Comparison of ENCODE assay signal across 9 cellular contexts in genomic region chr13:27830010-27830409, GRCh38. TPM values are rescaled to one million over a fixed set of nuclear protein-coding genes. Genes with fewer than 3 reads are reported as not detected.
DNase-seq lines count a peak whose midpoint lies in the region; ATAC-seq, FAIRE-seq and TF ChIP-seq lines count a peak whose summit lies in the region.
"Had no signal": no experiment of that assay in that cellular context is flagged by ENCODE, and none has a peak within 500 bp of the region (broad histone marks: within the 10 kb centered on the region; RNA-seq: fewer than 3 reads in every experiment).

No MANE protein-coding gene starts in this region.

- H3K4me3 ChIP-seq in bronchial epithelial cell (ENCODE audit: low read depth, low read length) (no peak overlapping the region), HepG2 (replicated peaks in 1 of 3; ENCODE audit: insufficient read depth in 1 of 3, low read depth in 2 of 3, low read length in 3 of 3) (peak overlapping the region in 1 of 3 experiments; percentile 48; a peak in 2 of 6 replicates)

- peaks cover 45% of the 10 kb centered on the region for H3K27me3 Mint-ChIP-seq in activated B cell treated with CpG ODN at 0.5 μM for 24 hours

- H3K9me3 Mint-ChIP-seq in activated B cell treated with CpG ODN at 0.5 μM for 24 hours, result no peaks in the 10 kb centered on the region

- H3K4me2 ChIP-seq in HepG2 (ENCODE audit: low read depth, low read length), result peak overlapping the region; percentile 71; the same call in 1 of the 2 replicates

- WGBS in HepG2 (ENCODE audit: low lambda C conversion rate), result 37% methylated on average over 2 of the region's 25 CpGs

- BruUV-seq in HepG2 (replicated peaks; lab: Mats Ljungman, UMichigan), result no TSS peak

- H3K36me3 Mint-ChIP-seq in activated B cell treated with CpG ODN at 0.5 μM for 24 hours (ENCODE audit: low read depth), result no peaks in the 10 kb centered on the region

- peak; percentile 94 for TF ChIP-seq RAD21 in HepG2 (CRISPR knock-in tag; IDR thresholded peaks at IDR 0.05)

- no peaks in the 10 kb centered on the region for H3K9me3 ChIP-seq in HepG2 (ENCODE audit: low read length)

- ATAC-seq in GM18861 (IDR thresholded peaks at IDR 0.05; ENCODE audit: unreplicated experiment), result peak; percentile 60
- ATAC-seq in activated B cell treated with CpG ODN at 0.5 μM for 24 hours (ENCODE audit: low read depth), result peak; percentile 93
- peak; percentile 93 for ATAC-seq in HepG2
- no peak for ATAC-seq in HG03280 (IDR thresholded peaks at IDR 0.05; ENCODE audit: unreplicated experiment)

- no peaks in the 10 kb centered on the region for H3K36me3 ChIP-seq in bronchial epithelial cell (ENCODE audit: control insufficient read depth, insufficient read depth, low read length)
- H3K36me3 ChIP-seq in HepG2 (replicated peaks in 1 of 2; ENCODE audit: control insufficient read depth in 1 of 2, insufficient read depth in 2 of 2, low read length in 2 of 2), result no peaks in the 10 kb centered on the region

- no peak overlapping the region for H3K27ac Mint-ChIP-seq in activated B cell treated with CpG ODN at 0.5 μM for 24 hours

- CTCF ChIA-PET in activated B cell treated with CpG ODN at 0.5 μM for 24 hours (lab: Charles Lee), result interaction anchor here (0.6 to 8.3 kb wide), 26 partner anchors 8 to 1013 kb away, joined by 3 to 230 read pairs (median 4); no protein-coding TSS in a partner anchor
- CTCF ChIA-PET in HepG2 (lab: Yijun Ruan, JAX; ENCODE audit: low intra/inter-chr PET ratio, low total read pairs), result interaction anchor here (1.1 to 2.6 kb wide), 2 partner anchors 123 to 154 kb away, joined by 4 to 33 read pairs; no protein-coding TSS in a partner anchor

- POLR2A ChIA-PET in activated B cell treated with CpG ODN at 0.5 μM for 24 hours (lab: Charles Lee), result no interaction called here
- POLR2A ChIA-PET in HepG2 (lab: Yijun Ruan, JAX), result interaction anchor here (1.0 to 1.2 kb wide), 2 partner anchors 154 to 457 kb away, joined by 3 to 5 read pairs; no protein-coding TSS in a partner anchor

- no peak for TF ChIP-seq POLR2A in HepG2 (IDR thresholded peaks at IDR 0.05; ENCODE audit: insufficient read depth in 1 of 2, low read depth in 2 of 2, low read length in 2 of 2)

- in situ Hi-C loops in HepG2 (cut with HindIII; ENCODE audit: extremely low pct_ligation_motif_present, low pct_unique_long_range_greater_than_20kb), result loop anchor here (5.0 kb wide), 1 partner anchor 152 kb away; no protein-coding TSS in a partner anchor

- peaks cover 6% of the 10 kb centered on the region for H3K4me1 Mint-ChIP-seq in activated B cell treated with CpG ODN at 0.5 μM for 24 hours

- peak; percentile 86 for TF ChIP-seq CTCF in activated B cell treated with CpG ODN at 0.5 μM for 24 hours (IDR thresholded peaks at IDR 0.05)
- TF ChIP-seq CTCF in bronchial epithelial cell (IDR thresholded peaks at IDR 0.05; ENCODE audit: insufficient read depth, low read length, severe bottlenecking), result peak; percentile 98
- peak; percentile 93 for TF ChIP-seq CTCF in HepG2 (CRISPR knock-in tag; IDR thresholded peaks at IDR 0.05)

- H3K4me3 Mint-ChIP-seq in activated B cell treated with CpG ODN at 0.5 μM for 24 hours, result peak overlapping the region; percentile 52

- peak overlapping the region; percentile 42; the same call in 1 of the 2 replicates for H3K9ac ChIP-seq in HepG2 (ENCODE audit: insufficient read depth, low read depth, low read length)

- DNase-seq in 8988T (peak; percentile 66), LHCN-M2 (ENCODE audit: low read depth) (peak; percentile 7), activated B cell treated with CpG ODN at 0.5 μM for 24 hours (peak; percentile 76), bronchial epithelial cell (ENCODE audit: low read depth) (no peak), HepG2 (ENCODE audit: low spot score) (no peak)
- peak; percentile 15 to 55 (median 28) for DNase-seq in stimulated activated CD4-positive, alpha-beta T cell treated with anti-CD3 and anti-CD28 coated beads, TNF-alpha, amount 100 ng/mL, for 48 hours (ENCODE audit: low read depth in 3 of 3)

- peaks cover 15% of the 10 kb centered on the region; the same call in 1 of the 2 replicates for H3K4me1 ChIP-seq in HepG2 (ENCODE audit: insufficient read depth, low read length)

- TF ChIP-seq EP300 in HepG2 (IDR thresholded peaks at IDR 0.05; ENCODE audit: low read depth in 2 of 2, low read length in 2 of 2) (no peak), HepG2 (CRISPR knock-in tag; IDR thresholded peaks at IDR 0.05; ENCODE audit: borderline replicate concordance) (no peak)

- intact Hi-C loops in activated B cell treated with CpG ODN at 0.5 μM for 24 hours (cut with micrococcal nuclease) (loop anchor here (1.0 to 2.0 kb wide), 3 partner anchors 123 to 967 kb away; no protein-coding TSS in a partner anchor), HepG2 (cut with micrococcal nuclease; ENCODE audit: unreplicated experiment) (loop anchor here (1.0 to 5.0 kb wide), 2 partner anchors 154 to 167 kb away; no protein-coding TSS in a partner anchor)

- no peaks in the 10 kb centered on the region for H3K79me2 ChIP-seq in HepG2 (ENCODE audit: insufficient read depth, low read length)

- H4K20me1 ChIP-seq in HepG2 (ENCODE audit: insufficient read depth, low read length), result no peaks in the 10 kb centered on the region

- no peak overlapping the region for H2AFZ ChIP-seq in HepG2 (ENCODE audit: low read length)

- FAIRE-seq in bronchial epithelial cell (lab: Jason Lieb, UNC) (no peak), HepG2 (lab: Jason Lieb, UNC) (no peak)
- FAIRE-seq: islet of Langerhans had no signal

- H3K27me3 ChIP-seq in bronchial epithelial cell (ENCODE audit: control insufficient read depth, insufficient read depth, low read length) (peaks cover 3% of the 10 kb centered on the region), HepG2 (ENCODE audit: control insufficient read depth in 1 of 2, insufficient read depth in 2 of 2, low read length in 2 of 2) (peaks cover 0 to 10% of the 10 kb centered on the region in 2 experiments; a peak in 2 of 5 replicates)

- H3K27ac ChIP-seq in HepG2 (ENCODE audit: extremely low read length, insufficient read depth, low read length), result no peak overlapping the region

TF ChIP-seq in HepG2, 621 proteins besides CTCF, POLR2A, EP300 and RAD21 (continues in another document):
- 0 out of 2 replicates have a peak, but pooled peaks have one; percentile 34 for TF ChIP-seq ZNF33A (CRISPR knock-in tag; IDR thresholded peaks at IDR 0.05; ENCODE audit: borderline replicate concordance)
- peak; percentile 63; the same call in 1 of the 2 replicates for TF ChIP-seq ZNF501 (CRISPR knock-in tag; IDR thresholded peaks at IDR 0.05)
- TF ChIP-seq, protein P1, sequence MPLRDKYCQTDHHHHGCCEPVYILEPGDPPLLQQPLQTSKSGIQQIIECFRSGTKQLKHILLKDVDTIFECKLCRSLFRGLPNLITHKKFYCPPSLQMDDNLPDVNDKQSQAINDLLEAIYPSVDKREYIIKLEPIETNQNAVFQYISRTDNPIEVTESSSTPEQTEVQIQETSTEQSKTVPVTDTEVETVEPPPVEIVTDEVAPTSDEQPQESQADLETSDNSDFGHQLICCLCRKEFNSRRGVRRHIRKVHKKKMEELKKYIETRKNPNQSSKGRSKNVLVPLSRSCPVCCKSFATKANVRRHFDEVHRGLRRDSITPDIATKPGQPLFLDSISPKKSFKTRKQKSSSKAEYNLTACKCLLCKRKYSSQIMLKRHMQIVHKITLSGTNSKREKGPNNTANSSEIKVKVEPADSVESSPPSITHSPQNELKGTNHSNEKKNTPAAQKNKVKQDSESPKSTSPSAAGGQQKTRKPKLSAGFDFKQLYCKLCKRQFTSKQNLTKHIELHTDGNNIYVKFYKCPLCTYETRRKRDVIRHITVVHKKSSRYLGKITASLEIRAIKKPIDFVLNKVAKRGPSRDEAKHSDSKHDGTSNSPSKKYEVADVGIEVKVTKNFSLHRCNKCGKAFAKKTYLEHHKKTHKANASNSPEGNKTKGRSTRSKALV (CRISPR knock-in tag; IDR thresholded peaks at IDR 0.05), result 0 out of 2 replicates have a peak, but pooled peaks have one; percentile 49
- peak; percentile 59; the same call in 1 of the 2 replicates for TF ChIP-seq MAZ (IDR thresholded peaks at IDR 0.05; ENCODE audit: borderline replicate concordance, low read depth, low read length)
- TF ChIP-seq MAZ (CRISPR knock-in tag; IDR thresholded peaks at IDR 0.05; ENCODE audit: low read depth), result no peak

RNA-seq across cellular contexts. Expression of gene GSX1, which starts 37.7 kb away (rescaled TPM):
- total RNA-seq in LHCN-M2 (2014; rRNA removed) (not detected in 2 replicates), activated B cell treated with CpG ODN at 0.5 μM for 24 hours (not detected in 2 replicates), bronchial epithelial cell (not detected in 2 replicates), HepG2 (2016; rRNA removed; fragmentation: Illumina TruSeq; extraction: Trizol) (not detected in 2 replicates)
- not detected for polyA plus RNA-seq in LHCN-M2 (2012)
- total RNA-seq in HepG2 (2016; cell fraction: cytosol; rRNA removed; fragmentation: Illumina TruSeq; extraction: Trizol; ENCODE audit: low read depth), result not detected in 2 replicates
- not detected in 2 replicates for total RNA-seq in HepG2 (2016; cell fraction: insoluble cytoplasmic fraction; rRNA removed; fragmentation: Illumina TruSeq; extraction: Trizol)
- total RNA-seq in HepG2 (2016; cell fraction: membrane; rRNA removed; fragmentation: Illumina TruSeq; extraction: Trizol), result not detected in 2 replicates
- not detected in 2 replicates for total RNA-seq in HepG2 (2016; cell fraction: nucleus; rRNA removed; fragmentation: Illumina TruSeq; extraction: Trizol)
- not detected in 2 replicates for polyA plus RNA-seq in HepG2 (2011; rRNA removed)
- polyA plus RNA-seq in HepG2 (2011; cell fraction: cytosol; rRNA removed), result not detected in 2 replicates
- not detected in 2 replicates for polyA plus RNA-seq in HepG2 (2011; cell fraction: nucleus; rRNA removed)
- polyA plus RNA-seq in HepG2 (2012), result not detected in 2 replicates
- polyA plus RNA-seq in HepG2 (2016; cell fraction: cytosol; fragmentation: Illumina TruSeq; extraction: Trizol; ENCODE audit: low read depth), result not detected in 2 replicates
- not detected in 2 replicates for polyA plus RNA-seq in HepG2 (2016; cell fraction: insoluble cytoplasmic fraction; fragmentation: Illumina TruSeq; extraction: Trizol; ENCODE audit: low read depth)
- not detected in 2 replicates for polyA plus RNA-seq in HepG2 (2016; cell fraction: membrane; fragmentation: Illumina TruSeq; extraction: Trizol; ENCODE audit: low read depth)
- polyA plus RNA-seq in HepG2 (2016; cell fraction: nucleus; fragmentation: Illumina TruSeq; extraction: Trizol; ENCODE audit: insufficient read depth, low read depth), result not detected in 2 replicates
- not detected in 2 replicates for polyA minus RNA-seq in HepG2 (2011; rRNA and poly(A)+ RNA removed; ENCODE audit: low replicate concordance)
- not detected in 2 replicates for polyA minus RNA-seq in HepG2 (2011; cell fraction: cytosol; rRNA and poly(A)+ RNA removed)
- not detected in 2 replicates for polyA minus RNA-seq in HepG2 (2011; cell fraction: nucleus; rRNA and poly(A)+ RNA removed)

Comparison
In these comparisons a context has a peak if more than half of its experiments do, and no peak if none do; other contexts are left out.
1. DNase-seq: peak in 8988T (single experiment), LHCN-M2 (single experiment), activated B cell treated with CpG ODN at 0.5 μM for 24 hours (single experiment) and stimulated activated CD4-positive, alpha-beta T cell treated with anti-CD3 and anti-CD28 coated beads, TNF-alpha, amount 100 ng/mL, for 48 hours (3 of 3); none in bronchial epithelial cell (single experiment) and HepG2 (single experiment).
2. Peak in every context shown above with its lines, with median percentiles within 50 percentile points of each other: CTCF ChIP-seq.